24 cellular contexts compared by ENCODE assay signal in the genomic region with DNA sequence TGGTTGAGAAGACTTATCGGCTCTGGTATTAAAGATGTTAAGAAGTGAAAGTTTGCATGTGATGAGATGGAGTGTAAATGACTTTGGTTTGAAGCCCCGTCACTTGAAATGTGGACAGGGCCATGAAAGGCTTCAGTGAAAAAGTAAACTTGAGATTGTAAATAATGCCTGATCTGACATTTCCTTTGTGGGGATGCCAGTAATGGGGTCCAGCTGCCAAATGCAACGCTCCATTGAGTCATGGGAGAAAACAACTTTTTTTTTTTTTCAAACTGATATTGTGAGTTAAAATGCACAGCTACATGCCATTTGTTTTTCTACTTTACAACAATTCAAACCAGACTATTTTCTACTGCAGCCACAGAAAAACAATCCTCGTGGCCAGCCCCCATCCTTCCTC.
DNase-seq lines count a peak whose midpoint lies in the region; ATAC-seq, FAIRE-seq and TF ChIP-seq lines count a peak whose summit lies in the region.
"Had no signal": no experiment of that assay in that cellular context is flagged by ENCODE, and none has a peak within 500 bp of the region (broad histone marks: within the 10 kb centered on the region; RNA-seq: fewer than 3 reads in every experiment).

No MANE protein-coding gene starts in this region.

- no peaks in the 10 kb centered on the region for H3K27me3 ChIP-seq in mammary epithelial cell (ENCODE audit: insufficient read depth, low read length)
- H3K27me3 ChIP-seq: spleen had no signal

- H3K9me3 ChIP-seq in mammary epithelial cell (replicated peaks; ENCODE audit: insufficient read depth, low read length), result no peaks in the 10 kb centered on the region
- H3K9me3 ChIP-seq: spleen had no signal

- H3K36me3 ChIP-seq in mammary epithelial cell (ENCODE audit: insufficient read depth, low read length), result no peaks in the 10 kb centered on the region
- H3K36me3 ChIP-seq: spleen had no signal

- TF ChIP-seq CTCF in 22Rv1 (IDR thresholded peaks at IDR 0.05) (no peak), fibroblast of the aortic adventitia (IDR thresholded peaks at IDR 0.05; ENCODE audit: insufficient read depth, low read length) (no peak), mammary epithelial cell (conservative IDR thresholded peaks at IDR 0.05 in 1 of 2, IDR thresholded peaks at IDR 0.05 in 1 of 2; ENCODE audit: extremely low read depth in 1 of 2, insufficient read depth in 1 of 2, low read depth in 1 of 2, low read length in 2 of 2) (no peak)

- no peak overlapping the region for H2AFZ ChIP-seq in mammary epithelial cell (ENCODE audit: low read depth, low read length)

- WGBS in mammary epithelial cell (ENCODE audit: low coverage, missing lambda C conversion rate), result 73% methylated on average over 4 of the region's 4 CpGs

- H3K4me1 ChIP-seq in mammary epithelial cell (ENCODE audit: insufficient read depth, low read length), result no peaks in the 10 kb centered on the region
- H3K4me1 ChIP-seq: spleen had no signal

- no peak overlapping the region for H3K9ac ChIP-seq in mammary epithelial cell (ENCODE audit: insufficient read depth, low read length)

- in situ Hi-C loops in mammary epithelial cell (cut with MboI; ENCODE audit: low sequenced_read_pairs in 2 of 2), result no loop called here

- FAIRE-seq in TTC549 (lab: Jason Lieb, UNC), result peak; percentile 60
- FAIRE-seq: endothelial cell of umbilical vein, GM19239 had no signal

- dilution Hi-C loops in mammary epithelial cell (cut with HindIII; ENCODE audit: low sequenced_read_pairs), result no loop called here

- CTCF ChIA-PET in mammary epithelial cell (lab: Charles Lee; ENCODE audit: low non-redundant PET), result no interaction called here

- ATAC-seq in GM21360 (IDR thresholded peaks at IDR 0.05; ENCODE audit: unreplicated experiment), result no peak
- ATAC-seq: left ventricle myocardium superior; naive thymus-derived CD8-positive, alpha-beta T cell; stimulated activated effector memory CD8-positive, alpha-beta T cell treated with anti-CD3 and anti-CD28 coated beads, Interleukin-12 subunit alpha, Interleukin-12 subunit beta, amount 100 ng/mL, for 72 hours had no signal

- peak; percentile 51 for DNase-seq in DMS53 (lab: John Stamatoyannopoulos, UW)
- peak; percentile 3 for DNase-seq in fibroblast of the aortic adventitia (ENCODE audit: low read depth)
- DNase-seq in activated effector memory CD4-positive, alpha-beta T cell treated with Interleukin-2 at 50 U/mL for 16 hours, result no peak
- DNase-seq in mammary epithelial cell, result no peak
- no peak for DNase-seq in pons (ENCODE audit: low spot score)
- DNase-seq: ACHN; activated CD4-positive, alpha-beta T cell treated with anti-CD3 and anti-CD28 coated beads for 48 hours; activated T-cell treated with anti-CD3 and anti-CD28 coated beads, Interleukin-2, amount 50 U/mL, for 48 hours; aorta; CD4-positive, CD25-positive, alpha-beta regulatory T cell; dorsolateral prefrontal cortex; left ventricle myocardium superior; naive thymus-derived CD8-positive, alpha-beta T cell; NCI-H1048; NCI-H2081 treated with DMSO at 0.1 percent for 48 hours; NCI-H526 treated with DMSO at 0.1 percent for 48 hours; spleen; stimulated activated CD4-positive, alpha-beta T cell treated with anti-CD3 and anti-CD28 coated beads, Interleukin-2, amount 100 ng/mL, for 48 hours had no signal

- no TSS peak for BruUV-seq in mammary epithelial cell (replicated peaks; lab: Mats Ljungman, UMichigan)

- H3K4me3 ChIP-seq in fibroblast of the aortic adventitia (ENCODE audit: low read depth, low read length) (no peak overlapping the region), mammary epithelial cell (replicated peaks in 1 of 3; ENCODE audit: insufficient read depth in 1 of 3, low read depth in 2 of 3, low read length in 3 of 3) (no peak overlapping the region)
- H3K4me3 ChIP-seq: dorsolateral prefrontal cortex, spleen had no signal

- H3K27ac ChIP-seq in 22Rv1 (peak overlapping the region; percentile 77), mammary epithelial cell (ENCODE audit: insufficient read depth, low read depth, low read length) (no peak overlapping the region)
- H3K27ac ChIP-seq: dorsolateral prefrontal cortex, spleen had no signal

- no peaks in the 10 kb centered on the region for H4K20me1 ChIP-seq in mammary epithelial cell (ENCODE audit: insufficient read depth, low read length)

- no peak overlapping the region for H3K4me2 ChIP-seq in mammary epithelial cell (ENCODE audit: insufficient read depth, low read depth, low read length)

- no peaks in the 10 kb centered on the region for H3K79me2 ChIP-seq in mammary epithelial cell (ENCODE audit: insufficient read depth, low read length)

- intact Hi-C loops in mammary epithelial cell (cut with micrococcal nuclease), result no loop called here

Comparison
In these comparisons a context has a peak if more than half of its experiments do, and no peak if none do; other contexts are left out.
1. DNase-seq: peak in DMS53 (single experiment) and fibroblast of the aortic adventitia (single experiment); none in activated effector memory CD4-positive, alpha-beta T cell treated with Interleukin-2 at 50 U/mL for 16 hours (single experiment), mammary epithelial cell (single experiment) and pons (single experiment).